Comparison of ENCODE assay signal across 1 cellular context in genomic region chr1:18957532-18958295, GRCh38.
TF ChIP-seq lines count a peak whose summit lies in the region.

No MANE protein-coding gene starts in this region.

TF ChIP-seq in K562, 482 proteins besides CTCF, POLR2A, EP300 and RAD21 (continued from another document):
- TF ChIP-seq ARID4B (CRISPR knock-in tag; IDR thresholded peaks at IDR 0.05): 0 out of 2 replicates have a peak, but pooled peaks have one; percentile 5
- TF ChIP-seq THRB (CRISPR knock-in tag; conservative IDR thresholded peaks at IDR 0.05): no peak
- TF ChIP-seq ZNF24 (IDR thresholded peaks at IDR 0.05): peak; percentile 93
- no peak for TF ChIP-seq ETS1 (conservative IDR thresholded peaks at IDR 0.05; ENCODE audit: control insufficient read depth, low read depth, low read length)
- no peak for TF ChIP-seq GATAD2B (IDR thresholded peaks at IDR 0.05; ENCODE audit: borderline replicate concordance)
- no peak for TF ChIP-seq KHSRP (IDR thresholded peaks at IDR 0.05)
- TF ChIP-seq ZNF311 (CRISPR knock-in tag; IDR thresholded peaks at IDR 0.05): no peak
- TF ChIP-seq NCOA1 (IDR thresholded peaks at IDR 0.05; ENCODE audit: low read depth): no peak
- TF ChIP-seq FOXP4 (CRISPR knock-in tag; IDR thresholded peaks at IDR 0.05; ENCODE audit: borderline replicate concordance): no peak
- no peak for TF ChIP-seq RFX1 (IDR thresholded peaks at IDR 0.05)
- no peak for TF ChIP-seq MEIS2 (IDR thresholded peaks at IDR 0.05; ENCODE audit: partially characterized antibody)
- TF ChIP-seq BCOR (IDR thresholded peaks at IDR 0.05): no peak
- TF ChIP-seq LEF1 (IDR thresholded peaks at IDR 0.05): no peak
- no peak for TF ChIP-seq TGIF2 (CRISPR knock-in tag; IDR thresholded peaks at IDR 0.05)
- TF ChIP-seq SPI1 (IDR thresholded peaks at IDR 0.05; ENCODE audit: borderline replicate concordance, low read depth, low read length): peak; percentile 41; the same call in 1 of the 2 replicates
- TF ChIP-seq ZBTB33 (CRISPR knock-in tag; IDR thresholded peaks at IDR 0.05): no peak
- TF ChIP-seq EZH2 (IDR thresholded peaks at IDR 0.05; ENCODE audit: borderline replicate concordance, low read depth, low read length): peak; percentile 22; the same call in 1 of the 2 replicates
- TF ChIP-seq RBM25 (IDR thresholded peaks at IDR 0.05; ENCODE audit: low read depth, low read length, severe bottlenecking): peak; percentile 23
- no peak for TF ChIP-seq FOXM1 (IDR thresholded peaks at IDR 0.05; ENCODE audit: low read depth)
- 0 out of 2 replicates have a peak, but pooled peaks have one; percentile 5 for TF ChIP-seq FOXM1 (CRISPR knock-in tag; IDR thresholded peaks at IDR 0.05; ENCODE audit: low read depth)
- peak; percentile 27; the same call in 1 of the 2 replicates for TF ChIP-seq L3MBTL2 (IDR thresholded peaks at IDR 0.05)
- TF ChIP-seq NRF1 (conservative IDR thresholded peaks at IDR 0.05 in 1 of 2, IDR thresholded peaks at IDR 0.05 in 1 of 2): no peak
- no peak for TF ChIP-seq SMAD3 (CRISPR knock-in tag; conservative IDR thresholded peaks at IDR 0.05)
- no peak for TF ChIP-seq NR2F6 (CRISPR knock-in tag; IDR thresholded peaks at IDR 0.05)
- TF ChIP-seq NELFE (IDR thresholded peaks at IDR 0.05; ENCODE audit: insufficient read depth, insufficient read length): no peak
- TF ChIP-seq TARDBP (IDR thresholded peaks at IDR 0.05): no peak
- TF ChIP-seq ZFP1 (CRISPR knock-in tag; IDR thresholded peaks at IDR 0.05): no peak
- peak; percentile 30; the same call in 1 of the 2 replicates for TF ChIP-seq ELF2 (CRISPR knock-in tag; IDR thresholded peaks at IDR 0.05)
- no peak for TF ChIP-seq PML (IDR thresholded peaks at IDR 0.05; ENCODE audit: low read length)
- TF ChIP-seq ATF3 (IDR thresholded peaks at IDR 0.05): no peak
- TF ChIP-seq ATF3 (CRISPR knock-in tag; conservative IDR thresholded peaks at IDR 0.05): no peak
- no peak for TF ChIP-seq ERF (CRISPR knock-in tag; IDR thresholded peaks at IDR 0.05)
- TF ChIP-seq U2AF2 (optimal IDR thresholded peaks at IDR 0.05; ENCODE audit: low read depth, low read length): no peak
